Comparison of ENCODE assay signal across 2 cellular contexts in the genomic region with DNA sequence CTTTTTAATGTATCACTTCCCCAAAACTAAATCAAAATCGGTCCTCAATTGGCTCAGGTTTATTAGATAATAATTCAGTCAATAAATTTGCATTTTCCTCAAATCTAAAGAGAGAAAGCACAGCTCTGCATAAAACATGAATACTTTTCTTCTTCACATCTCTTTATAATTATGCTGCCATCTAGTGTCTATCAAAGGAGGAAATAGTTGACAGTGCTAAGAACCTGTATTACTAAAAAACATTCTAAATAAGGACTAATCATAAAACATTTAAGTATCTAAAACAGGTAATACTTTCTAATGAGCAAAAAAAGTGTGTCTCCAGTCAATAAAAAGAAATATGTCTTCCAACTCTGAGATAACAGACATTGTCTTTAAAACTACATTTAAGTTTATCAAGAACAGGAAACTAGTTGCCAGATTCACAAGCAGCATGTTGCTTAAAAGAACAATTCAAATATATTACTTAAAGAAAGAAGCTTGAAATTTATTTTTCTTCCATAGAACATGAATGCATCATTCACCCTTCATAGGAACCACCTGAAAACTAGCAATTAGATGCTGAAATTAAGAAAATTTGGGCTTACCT.
A peak's percentile ranks its signal among the peaks of the same experiment; 100 is the strongest.
TF ChIP-seq lines count a peak whose summit lies in the region.

No MANE protein-coding gene starts in this region.

TF ChIP-seq in GM12878, 131 proteins besides CTCF, POLR2A, EP300 and RAD21:
- peak; percentile 26; the same call in 1 of the 2 replicates for TF ChIP-seq SMC3 (IDR thresholded peaks at IDR 0.05; ENCODE audit: borderline replicate concordance, low read length)
- TF ChIP-seq KDM1A (IDR thresholded peaks at IDR 0.05; ENCODE audit: borderline replicate concordance) = no peak

TF ChIP-seq in HepG2, 621 proteins besides CTCF, POLR2A, EP300 and RAD21:
- TF ChIP-seq ELF3 (CRISPR knock-in tag; IDR thresholded peaks at IDR 0.05) (peak; percentile 70; the same call in 1 of the 2 replicates), TRIM24 (CRISPR knock-in tag; IDR thresholded peaks at IDR 0.05) (no peak), STAG1 (CRISPR knock-in tag; IDR thresholded peaks at IDR 0.05) (peak; percentile 78), TAF1 (CRISPR knock-in tag; IDR thresholded peaks at IDR 0.05) (no peak), ZNF652 (CRISPR knock-in tag; IDR thresholded peaks at IDR 0.05; ENCODE audit: borderline replicate concordance, low read depth) (no peak), ZSCAN25 (CRISPR knock-in tag; IDR thresholded peaks at IDR 0.05) (no peak), KAT8 (CRISPR knock-in tag; IDR thresholded peaks at IDR 0.05) (0 out of 2 replicates have a peak, but pooled peaks have one; percentile 19), SMC3 (IDR thresholded peaks at IDR 0.05; ENCODE audit: low read length) (peak; percentile 78), NR1H2 (CRISPR knock-in tag; IDR thresholded peaks at IDR 0.05; ENCODE audit: borderline replicate concordance, low read depth) (no peak), ZC3H4 (CRISPR knock-in tag; IDR thresholded peaks at IDR 0.05; ENCODE audit: borderline replicate concordance) (no peak)
- TF ChIP-seq, protein P1, sequence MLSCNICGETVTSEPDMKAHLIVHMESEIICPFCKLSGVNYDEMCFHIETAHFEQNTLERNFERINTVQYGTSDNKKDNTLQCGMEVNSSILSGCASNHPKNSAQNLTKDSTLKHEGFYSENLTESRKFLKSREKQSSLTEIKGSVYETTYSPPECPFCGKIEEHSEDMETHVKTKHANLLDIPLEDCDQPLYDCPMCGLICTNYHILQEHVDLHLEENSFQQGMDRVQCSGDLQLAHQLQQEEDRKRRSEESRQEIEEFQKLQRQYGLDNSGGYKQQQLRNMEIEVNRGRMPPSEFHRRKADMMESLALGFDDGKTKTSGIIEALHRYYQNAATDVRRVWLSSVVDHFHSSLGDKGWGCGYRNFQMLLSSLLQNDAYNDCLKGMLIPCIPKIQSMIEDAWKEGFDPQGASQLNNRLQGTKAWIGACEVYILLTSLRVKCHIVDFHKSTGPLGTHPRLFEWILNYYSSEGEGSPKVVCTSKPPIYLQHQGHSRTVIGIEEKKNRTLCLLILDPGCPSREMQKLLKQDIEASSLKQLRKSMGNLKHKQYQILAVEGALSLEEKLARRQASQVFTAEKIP (CRISPR knock-in tag; IDR thresholded peaks at IDR 0.05; ENCODE audit: borderline replicate concordance) = no peak
- TF ChIP-seq, protein P2, sequence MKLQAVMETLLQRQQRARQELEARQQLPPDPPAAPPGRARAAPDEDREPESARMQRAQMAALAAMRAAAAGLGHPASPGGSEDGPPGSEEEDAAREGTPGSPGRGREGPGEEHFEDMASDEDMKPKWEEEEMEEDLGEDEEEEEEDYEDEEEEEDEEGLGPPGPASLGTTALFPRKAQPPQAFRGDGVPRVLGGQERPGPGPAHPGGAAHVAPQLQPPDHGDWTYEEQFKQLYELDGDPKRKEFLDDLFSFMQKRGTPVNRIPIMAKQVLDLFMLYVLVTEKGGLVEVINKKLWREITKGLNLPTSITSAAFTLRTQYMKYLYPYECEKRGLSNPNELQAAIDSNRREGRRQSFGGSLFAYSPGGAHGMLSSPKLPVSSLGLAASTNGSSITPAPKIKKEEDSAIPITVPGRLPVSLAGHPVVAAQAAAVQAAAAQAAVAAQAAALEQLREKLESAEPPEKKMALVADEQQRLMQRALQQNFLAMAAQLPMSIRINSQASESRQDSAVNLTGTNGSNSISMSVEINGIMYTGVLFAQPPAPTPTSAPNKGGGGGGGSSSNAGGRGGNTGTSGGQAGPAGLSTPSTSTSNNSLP (IDR thresholded peaks at IDR 0.05; ENCODE audit: low read depth, low read length) = peak; percentile 82
